ENCODE assay signal across 16 cellular contexts in genomic region chr12:112131686-112132085, GRCh38. TPM values are rescaled to one million over a fixed set of nuclear protein-coding genes. Genes with fewer than 3 reads are reported as not detected.
DNase-seq lines count a peak whose midpoint lies in the region; ATAC-seq, FAIRE-seq and TF ChIP-seq lines count a peak whose summit lies in the region.
"Had no signal": no experiment of that assay in that cellular context is flagged by ENCODE, and none has a peak within 500 bp of the region (broad histone marks: within the 10 kb centered on the region; RNA-seq: fewer than 3 reads in every experiment).

No MANE protein-coding gene starts in this region.

- TF ChIP-seq EP300 in GM12878 (IDR thresholded peaks at IDR 0.05; ENCODE audit: borderline replicate concordance in 1 of 2, control insufficient read depth in 1 of 2, low read depth in 2 of 2, low read length in 2 of 2) (no peak), sigmoid colon (IDR thresholded peaks at IDR 0.05) (no peak)

- H3K4me3 ChIP-seq in CD4-positive, CD25-positive, alpha-beta regulatory T cell (ENCODE audit: low read depth, low read length), result peak overlapping the region; percentile 84
- peak overlapping the region; percentile 43; the same call in 1 of the 2 replicates for H3K4me3 ChIP-seq in GM12878
- peak overlapping the region in 1 of 4 donors; percentile 26 for H3K4me3 ChIP-seq in sigmoid colon
- no peak overlapping the region for H3K4me3 ChIP-seq in H7 (ENCODE audit: insufficient read depth, low read depth, low read length)
- H3K4me3 ChIP-seq: right atrium auricular region had no signal

- no peak for ATAC-seq in CD4-positive, CD25-positive, alpha-beta regulatory T cell (ENCODE audit: low read depth in 2 of 2)
- no peak for ATAC-seq in GM12878
- ATAC-seq: left cardiac atrium; stimulated activated naive B cell treated with anti-CD40 and anti-IgM and Interleukin-4, amounts not matched to agents 10 μg/mL and 1 μg/mL and 100 μg/mL, for 72 hours had no signal

- H3K9me3 Mint-ChIP-seq in CD4-positive, CD25-positive, alpha-beta regulatory T cell, result no peaks in the 10 kb centered on the region
- H3K9me3 Mint-ChIP-seq in IgD-negative memory B cell, result no peaks in the 10 kb centered on the region
- H3K9me3 Mint-ChIP-seq: nephron; stimulated activated naive B cell treated with anti-CD40 and anti-IgM and Interleukin-4, amounts not matched to agents 10 μg/mL and 1 μg/mL and 100 μg/mL, for 72 hours had no signal

- DNase-seq in CD4-positive, CD25-positive, alpha-beta regulatory T cell, result no peak
- DNase-seq in GM12878 (ENCODE audit: low read depth, low spot score) (no peak), sigmoid colon (no peak), DMS53 (lab: John Stamatoyannopoulos, UW) (no peak), H7 (no peak)
- DNase-seq in activated CD4-positive, CD25-positive, alpha-beta regulatory T cell (lab: John Stamatoyannopoulos, UW), result no peak
- DNase-seq: activated T-cell treated with anti-CD3 and anti-CD28 coated beads, Interleukin-2, amount 50 U/mL, for 48 hours; HCEC 1CT; left cardiac atrium; stimulated activated CD4-positive, alpha-beta T cell treated with anti-CD3 and anti-CD28 coated beads, Interleukin-4, amount 100 ng/mL, for 24 hours; stimulated activated naive B cell treated with anti-CD40 and anti-IgM and Interleukin-4, amounts not matched to agents 10 μg/mL and 1 μg/mL and 100 μg/mL, for 72 hours had no signal

- H3K9me3 ChIP-seq in CD4-positive, CD25-positive, alpha-beta regulatory T cell (ENCODE audit: control insufficient read depth in 2 of 2, low read length in 2 of 2), result no peaks in the 10 kb centered on the region
- H3K9me3 ChIP-seq in GM12878 (replicated peaks; ENCODE audit: control insufficient read depth, insufficient read depth, low read length) (no peaks in the 10 kb centered on the region), sigmoid colon (no peaks in the 10 kb centered on the region)
- H3K9me3 ChIP-seq: right atrium auricular region had no signal

- no peaks in the 10 kb centered on the region for H3K36me3 Mint-ChIP-seq in CD4-positive, CD25-positive, alpha-beta regulatory T cell
- H3K36me3 Mint-ChIP-seq in IgD-negative memory B cell, result peaks cover 3% of the 10 kb centered on the region

- in situ Hi-C loops in GM12878 (cut with MboI), result no loop called here

- RAD21 ChIA-PET in GM12878 (lab: Charles Lee; ENCODE audit: unreplicated experiment), result interaction anchor here (0.5 to 5.0 kb wide), 10 partner anchors 20 to 1563 kb away, joined by 3 to 59 read pairs (median 4); partner anchors contain the start of genes ERP29, NAA25 and TMEM116

- H4K20me1 ChIP-seq in GM12878 (ENCODE audit: control insufficient read depth, insufficient read depth), result no peaks in the 10 kb centered on the region

- WGBS in GM12878 (ENCODE audit: insufficient coverage, insufficient replicate concordance, low lambda C conversion rate, missing lambda C conversion rate), result 96% methylated on average over 1 of the region's 1 CpG
- WGBS in sigmoid colon, 2 donors, result 87 to 88% methylated on average over 1 of the region's 1 CpG

- POLR2A ChIA-PET in GM12878 (lab: Charles Lee), result interaction anchor here (0.7 to 11.5 kb wide), 7 partner anchors 15 to 117 kb away, joined by 3 to 161 read pairs (median 8); partner anchors contain the start of genes ERP29 and NAA25

- H3K4me1 Mint-ChIP-seq in CD4-positive, CD25-positive, alpha-beta regulatory T cell, result peaks cover 22 to 61% (median 41%) of the 10 kb centered on the region in 4 donors
- H3K4me1 Mint-ChIP-seq in IgD-negative memory B cell, result peaks cover 28 to 44% (median 38%) of the 10 kb centered on the region in 3 donors

- TSS peak; percentile 35 for BruUV-seq in GM12878 (replicated peaks; lab: Mats Ljungman, UMichigan)

- H3K4me3 Mint-ChIP-seq in CD4-positive, CD25-positive, alpha-beta regulatory T cell, result peak overlapping the region; percentile 11 to 66 (median 50)
- peak overlapping the region in 2 of 4 donors; percentile 77 to 90 for H3K4me3 Mint-ChIP-seq in IgD-negative memory B cell
- H3K4me3 Mint-ChIP-seq: nephron had no signal

- peak overlapping the region in 2 of 3 donors; percentile 85 to 93 for H3K27ac Mint-ChIP-seq in CD4-positive, CD25-positive, alpha-beta regulatory T cell
- H3K27ac Mint-ChIP-seq in IgD-negative memory B cell, result peak overlapping the region in 2 of 3 donors; percentile 86 to 88
- H3K27ac Mint-ChIP-seq: stimulated activated naive B cell treated with anti-CD40 and anti-IgM and Interleukin-4, amounts not matched to agents 10 μg/mL and 1 μg/mL and 100 μg/mL, for 72 hours had no signal

- H3K36me3 ChIP-seq in CD4-positive, CD25-positive, alpha-beta regulatory T cell (ENCODE audit: control insufficient read depth, insufficient read depth, low read length), result peaks cover 34% of the 10 kb centered on the region
- H3K36me3 ChIP-seq in GM12878 (ENCODE audit: control insufficient read depth in 2 of 2, insufficient read depth in 2 of 2, low read length in 1 of 2) (peaks cover 2 to 18% of the 10 kb centered on the region in 2 experiments), sigmoid colon (peaks cover 15 to 37% (median 24%) of the 10 kb centered on the region in 4 donors), H7 (replicated peaks; ENCODE audit: control insufficient read depth, insufficient read depth, low read length) (peaks cover 3% of the 10 kb centered on the region)

- CTCF ChIA-PET in GM12878 (lab: Yijun Ruan, JAX), result interaction anchor here (0.5 to 2.3 kb wide), 11 partner anchors 11 to 284 kb away, joined by 3 to 15 read pairs (median 4); no protein-coding TSS in a partner anchor

- H3K9ac ChIP-seq in GM12878 (ENCODE audit: control insufficient read depth, insufficient read depth, low read length), result no peak overlapping the region

- no peak for TF ChIP-seq CTCF in GM12878 (IDR thresholded peaks at IDR 0.05 in 2 of 3, conservative IDR thresholded peaks at IDR 0.05 in 1 of 3; ENCODE audit: control insufficient read depth in 2 of 3, extremely low read depth in 1 of 3, insufficient read depth in 1 of 3, low read depth in 3 of 3, low read length in 3 of 3)
- no peak for TF ChIP-seq CTCF in sigmoid colon (IDR thresholded peaks at IDR 0.05)

- intact Hi-C loops in GM12878 (cut with micrococcal nuclease; ENCODE audit: unreplicated experiment), result loop anchor here (2.0 kb wide), 1 partner anchor 23 kb away; the partner anchor contains the start of gene NAA25
- intact Hi-C loops in sigmoid colon (cut with DNase I), result no loop called here

- no peak overlapping the region for H2AFZ ChIP-seq in GM12878 (ENCODE audit: control insufficient read depth, low read depth, low read length)

- no peak for TF ChIP-seq RAD21 in GM12878 (IDR thresholded peaks at IDR 0.05; ENCODE audit: insufficient read depth, low read depth, low read length)

- SMC1A ChIA-PET in GM12878 (lab: Charles Lee; ENCODE audit: uncharacterized antibody, unreplicated experiment), result interaction anchor here (0.6 to 5.2 kb wide), 21 partner anchors 8 to 252 kb away, joined by 3 to 72 read pairs (median 3); partner anchors contain the start of gene NAA25

- TF ChIP-seq POLR2A in GM12878 (IDR thresholded peaks at IDR 0.05; ENCODE audit: low read depth, low read length), result no peak
- TF ChIP-seq POLR2A in sigmoid colon (IDR thresholded peaks at IDR 0.05), result no peak

- no peak for FAIRE-seq in GM12878 (lab: Jason Lieb, UNC)
- FAIRE-seq: bronchial epithelial cell, D721Med had no signal

- H3K4me2 ChIP-seq in GM12878 (ENCODE audit: control insufficient read depth, insufficient read depth), result peak overlapping the region; percentile 23; the same call in 1 of the 2 replicates

- peaks cover 59% of the 10 kb centered on the region for H3K4me1 ChIP-seq in CD4-positive, CD25-positive, alpha-beta regulatory T cell (ENCODE audit: control insufficient read depth, insufficient read depth, low read length, poor library complexity, severe bottlenecking)
- peaks cover 16% of the 10 kb centered on the region for H3K4me1 ChIP-seq in GM12878 (ENCODE audit: control insufficient read depth, insufficient read depth, low read length)
- H3K4me1 ChIP-seq in sigmoid colon, result peaks cover 0 to 69% (median 61%) of the 10 kb centered on the region in 4 donors

- H3K79me2 ChIP-seq in GM12878 (ENCODE audit: control insufficient read depth, insufficient read depth, low read length), result peaks cover 63% of the 10 kb centered on the region

- no peaks in the 10 kb centered on the region for H3K27me3 ChIP-seq in CD4-positive, CD25-positive, alpha-beta regulatory T cell (ENCODE audit: control insufficient read depth, insufficient read depth, low read length)
- H3K27me3 ChIP-seq in GM12878 (replicated peaks in 1 of 2; ENCODE audit: control insufficient read depth in 2 of 2, insufficient read depth in 2 of 2, low read length in 1 of 2) (no peaks in the 10 kb centered on the region), sigmoid colon (no peaks in the 10 kb centered on the region), H7 (ENCODE audit: control insufficient read depth, insufficient read depth, low read length) (no peaks in the 10 kb centered on the region)
- H3K27me3 ChIP-seq: right atrium auricular region had no signal

- H3K27ac ChIP-seq in CD4-positive, CD25-positive, alpha-beta regulatory T cell (ENCODE audit: insufficient read depth, low read length, poor library complexity, severe bottlenecking), result peak overlapping the region; percentile 84
- H3K27ac ChIP-seq in GM12878 (ENCODE audit: control insufficient read depth, insufficient read depth), result peak overlapping the region; percentile 72
- peak overlapping the region in 3 of 4 donors; percentile 96 to 99 (median 98) for H3K27ac ChIP-seq in sigmoid colon

- no peaks in the 10 kb centered on the region for H3K27me3 Mint-ChIP-seq in CD4-positive, CD25-positive, alpha-beta regulatory T cell
- H3K27me3 Mint-ChIP-seq in IgD-negative memory B cell, result no peaks in the 10 kb centered on the region
- H3K27me3 Mint-ChIP-seq: stimulated activated naive B cell treated with anti-CD40 and anti-IgM and Interleukin-4, amounts not matched to agents 10 μg/mL and 1 μg/mL and 100 μg/mL, for 72 hours had no signal

RNA-seq across cellular contexts. Expression of gene TRAFD1, which starts 6.3 kb away (rescaled TPM):
- 43.4 TPM for total RNA-seq in CD4-positive, CD25-positive, alpha-beta regulatory T cell
- polyA plus RNA-seq in CD4-positive, CD25-positive, alpha-beta regulatory T cell, result 10 to 100 TPM; 73.5 to 95.7 (median 83.0) TPM
- polyA plus RNA-seq in IgD-negative memory B cell, result 73.0 TPM
- 62.9 and 82.2 TPM in 2 replicates for total RNA-seq in GM12878 (2013; cell fraction: nucleolus; rRNA removed)
- total RNA-seq in GM12878 (2014; rRNA removed), result 45.9 and 52.9 TPM in 2 replicates
- total RNA-seq in GM12878 (2014; rRNA removed; fragmentation: Illumina TruSeq; extraction: Trizol), result 37.2 and 37.5 TPM in 2 replicates
- total RNA-seq in GM12878 (2021), result 44.6 and 44.8 TPM in 2 replicates
- 29.9 TPM for polyA plus RNA-seq in GM12878 (2011; ENCODE audit: low read depth)
- 49.1 and 58.4 TPM in 2 replicates for polyA plus RNA-seq in GM12878 (2011; rRNA removed)
- 45.8 and 46.9 TPM in 2 replicates for polyA plus RNA-seq in GM12878 (2011; cell fraction: cytosol; rRNA removed)
- polyA plus RNA-seq in GM12878 (2011; cell fraction: nucleus; rRNA removed), result 51.5 TPM in 2 replicates
- 34.5 and 36.2 TPM in 2 replicates for polyA plus RNA-seq in GM12878 (2012)
- polyA plus RNA-seq in GM12878 (2014; fragmentation: Illumina TruSeq; extraction: Trizol), result 54.7 and 69.1 TPM in 2 replicates
- 10 to 100 TPM; 42.3 to 43.8 TPM for polyA plus RNA-seq in GM12878 (2014; fragmentation: Nextera tagmentation; extraction: Ambion mirVana)
- 39.3 and 46.6 TPM in 2 replicates for polyA plus RNA-seq in GM12878 (2014; rRNA removed)
- polyA plus RNA-seq in GM12878 (2016; fragmentation: Nextera tagmentation; extraction: Ambion mirVana), result 10 to 100 TPM; 54.4 to 55.5 TPM
- polyA minus RNA-seq in GM12878 (2011; rRNA and poly(A)+ RNA removed), result 53.7 and 55.7 TPM in 2 replicates
- 14.2 and 16.3 TPM in 2 replicates for polyA minus RNA-seq in GM12878 (2011; cell fraction: cytosol; rRNA and poly(A)+ RNA removed)
- polyA minus RNA-seq in GM12878 (2011; cell fraction: nucleus; rRNA and poly(A)+ RNA removed), result 19.3 and 19.7 TPM in 2 replicates
- total RNA-seq in sigmoid colon, result 10 to 100 TPM; 42.1 to 90.8 (median 74.7) TPM
- 10 to 100 TPM; 17.4 to 42.1 (median 17.6) TPM for polyA plus RNA-seq in sigmoid colon
- 21.1 and 24.2 TPM in 2 replicates for total RNA-seq in H7 (2014; rRNA removed; shearing (Covaris generic))

RNA-seq across cellular contexts. Expression of gene NAA25, which starts 23.1 kb away (rescaled TPM):
- 27.9 TPM for total RNA-seq in CD4-positive, CD25-positive, alpha-beta regulatory T cell
- polyA plus RNA-seq in CD4-positive, CD25-positive, alpha-beta regulatory T cell, result 10 to 100 TPM in 3 of 4 donors, 1 to 10 TPM in 1; 8.0 to 19.0 (median 12.6) TPM
- polyA plus RNA-seq in IgD-negative memory B cell, result 15.0 TPM
- total RNA-seq in GM12878 (2013; cell fraction: nucleolus; rRNA removed), result 178 and 182 TPM in 2 replicates
- 23.4 and 28.1 TPM in 2 replicates for total RNA-seq in GM12878 (2014; rRNA removed)
- total RNA-seq in GM12878 (2014; rRNA removed; fragmentation: Illumina TruSeq; extraction: Trizol), result 28.3 and 30.3 TPM in 2 replicates
- 34.1 and 39.2 TPM in 2 replicates for total RNA-seq in GM12878 (2021)
- 7.2 TPM for polyA plus RNA-seq in GM12878 (2011; ENCODE audit: low read depth)
- 29.3 and 34.8 TPM in 2 replicates for polyA plus RNA-seq in GM12878 (2011; rRNA removed)
- polyA plus RNA-seq in GM12878 (2011; cell fraction: cytosol; rRNA removed), result 9.6 and 14.6 TPM in 2 replicates
- 18.1 and 20.0 TPM in 2 replicates for polyA plus RNA-seq in GM12878 (2011; cell fraction: nucleus; rRNA removed)
- 9.9 and 11.0 TPM in 2 replicates for polyA plus RNA-seq in GM12878 (2012)
- 36.5 and 38.8 TPM in 2 replicates for polyA plus RNA-seq in GM12878 (2014; fragmentation: Illumina TruSeq; extraction: Trizol)
- 10 to 100 TPM; 15.0 to 32.1 TPM for polyA plus RNA-seq in GM12878 (2014; fragmentation: Nextera tagmentation; extraction: Ambion mirVana)
- 18.5 and 20.5 TPM in 2 replicates for polyA plus RNA-seq in GM12878 (2014; rRNA removed)
- 10 to 100 TPM; 29.5 to 33.6 TPM for polyA plus RNA-seq in GM12878 (2016; fragmentation: Nextera tagmentation; extraction: Ambion mirVana)
- 31.2 and 63.1 TPM in 2 replicates for polyA minus RNA-seq in GM12878 (2011; rRNA and poly(A)+ RNA removed)
- 12.0 and 15.3 TPM in 2 replicates for polyA minus RNA-seq in GM12878 (2011; cell fraction: cytosol; rRNA and poly(A)+ RNA removed)
- 15.4 and 28.5 TPM in 2 replicates for polyA minus RNA-seq in GM12878 (2011; cell fraction: nucleus; rRNA and poly(A)+ RNA removed)
- total RNA-seq in sigmoid colon, result 10 to 100 TPM; 21.6 to 26.6 (median 22.5) TPM
- 1 to 10 TPM in 2 of 3 donors, under 1 TPM in 1; 0.60 to 6.5 (median 1.6) TPM for polyA plus RNA-seq in sigmoid colon
- total RNA-seq in H7 (2014; rRNA removed; shearing (Covaris generic)), result 23.2 and 30.3 TPM in 2 replicates
